ENCODE assay signal across 8 cellular contexts in genomic region chr17:72985882-72986720, GRCh38.
A peak's percentile ranks its signal among the peaks of the same experiment; 100 is the strongest.
DNase-seq lines count a peak whose midpoint lies in the region; ATAC-seq and TF ChIP-seq lines count a peak whose summit lies in the region.

No MANE protein-coding gene starts in this region.

- peak; percentile 87 for TF ChIP-seq RAD21 in Ishikawa (IDR thresholded peaks at IDR 0.05; ENCODE audit: low read depth)

- peaks cover 4% of the 10 kb centered on the region for H3K36me3 Mint-ChIP-seq in Calu3 (ENCODE audit: insufficient read depth, unreplicated experiment)

- no peaks in the 10 kb centered on the region for H3K9me3 ChIP-seq in Peyer's patch
- no peaks in the 10 kb centered on the region for H3K9me3 ChIP-seq in gastroesophageal sphincter
- no peaks in the 10 kb centered on the region for H3K9me3 ChIP-seq in osteoblast (ENCODE audit: low read depth, low read length)

- H4K20me1 ChIP-seq in osteoblast (ENCODE audit: insufficient read depth, low read length): peaks cover 4% of the 10 kb centered on the region

- H3K4me3 Mint-ChIP-seq in Calu3 (ENCODE audit: low read depth, unreplicated experiment): no peak overlapping the region

- no peaks in the 10 kb centered on the region for H3K79me2 ChIP-seq in osteoblast (ENCODE audit: insufficient read depth, low read length)

- TF ChIP-seq EP300 in Ishikawa (IDR thresholded peaks at IDR 0.05; ENCODE audit: borderline replicate concordance): no peak
- no peak for TF ChIP-seq EP300 in gastroesophageal sphincter (IDR thresholded peaks at IDR 0.05)

- H2AFZ ChIP-seq in osteoblast (ENCODE audit: low read length): no peak overlapping the region

- no peak overlapping the region for H3K27ac ChIP-seq in Peyer's patch
- no peak overlapping the region for H3K27ac ChIP-seq in gastroesophageal sphincter
- no peak overlapping the region for H3K27ac ChIP-seq in osteoblast (ENCODE audit: low read depth, low read length)

- peaks cover 42% of the 10 kb centered on the region for H3K4me1 Mint-ChIP-seq in Calu3 (ENCODE audit: low read depth, unreplicated experiment)

- peak; percentile 83 for ATAC-seq in GM21381 (IDR thresholded peaks at IDR 0.05; ENCODE audit: unreplicated experiment)
- ATAC-seq in gastroesophageal sphincter: peak; percentile 53
- ATAC-seq in HG02840 (IDR thresholded peaks at IDR 0.05; ENCODE audit: low FRiP score, unreplicated experiment): no peak

- H3K4me3 ChIP-seq in Peyer's patch (no peak overlapping the region), gastroesophageal sphincter (no peak overlapping the region), osteoblast (ENCODE audit: insufficient read depth, low read length) (no peak overlapping the region)

- no peak for TF ChIP-seq POLR2A in Peyer's patch (IDR thresholded peaks at IDR 0.05)
- no peak for TF ChIP-seq POLR2A in gastroesophageal sphincter (IDR thresholded peaks at IDR 0.05)

- no peak overlapping the region for H3K4me2 ChIP-seq in osteoblast (ENCODE audit: insufficient read depth, low read length)

- WGBS in gastroesophageal sphincter (ENCODE audit: low coverage in 1 of 2), 2 donors: 0 to 40% methylated on average over 1 of the region's 11 CpGs

- H3K27me3 Mint-ChIP-seq in Calu3 (ENCODE audit: unreplicated experiment): no peaks in the 10 kb centered on the region

- intact Hi-C loops in Calu3 (cut with micrococcal nuclease; ENCODE audit: unreplicated experiment): no loop called here

- BruUV-seq in Calu3 (replicated peaks; lab: Mats Ljungman, UMichigan): no TSS peak

- H3K27me3 ChIP-seq in Peyer's patch (no peaks in the 10 kb centered on the region), gastroesophageal sphincter (no peaks in the 10 kb centered on the region), osteoblast (ENCODE audit: insufficient read depth, low read length) (peaks cover 3% of the 10 kb centered on the region)

- peak; percentile 55 for DNase-seq in Calu3
- peak in 1 of 3 donors; percentile 74 for DNase-seq in Peyer's patch
- DNase-seq in activated effector memory CD4-positive, alpha-beta T cell treated with Interleukin-2 at 50 U/mL for 16 hours: peak; percentile 10
- peak; percentile 77 for DNase-seq in osteoblast (ENCODE audit: insufficient read length, low spot score, missing footprints)

- H3K36me3 ChIP-seq in Peyer's patch (no peaks in the 10 kb centered on the region), gastroesophageal sphincter (no peaks in the 10 kb centered on the region), osteoblast (ENCODE audit: insufficient read depth, low read length) (no peaks in the 10 kb centered on the region)

- no peaks in the 10 kb centered on the region for H3K9me3 Mint-ChIP-seq in Calu3 (ENCODE audit: low read depth, unreplicated experiment)

- no peak overlapping the region for H3K27ac Mint-ChIP-seq in Calu3 (ENCODE audit: unreplicated experiment)

- CTCF ChIA-PET in Calu3 (lab: Charles Lee): interaction anchor here (0.7 to 1.7 kb wide), 6 partner anchors 9 to 258 kb away, joined by 3 to 5 read pairs (median 3); no protein-coding TSS in a partner anchor

- H3K4me1 ChIP-seq in Peyer's patch: no peaks in the 10 kb centered on the region
- peaks cover 0 to 4% (median 0%) of the 10 kb centered on the region in 3 donors for H3K4me1 ChIP-seq in gastroesophageal sphincter
- H3K4me1 ChIP-seq in osteoblast (ENCODE audit: insufficient read depth, low read length): peaks cover 9% of the 10 kb centered on the region

- TF ChIP-seq CTCF in Calu3 (IDR thresholded peaks at IDR 0.05; ENCODE audit: unreplicated experiment): peak; percentile 67
- peak; percentile 14 to 79 (median 76) for TF ChIP-seq CTCF in Peyer's patch (IDR thresholded peaks at IDR 0.05)
- TF ChIP-seq CTCF in gastroesophageal sphincter (IDR thresholded peaks at IDR 0.05): peak; percentile 50 to 82 (median 59)
- peak; percentile 96 for TF ChIP-seq CTCF in osteoblast (IDR thresholded peaks at IDR 0.05; ENCODE audit: extremely low read depth, low read depth, low read length)

TF ChIP-seq in Ishikawa, 13 proteins besides CTCF, POLR2A, EP300 and RAD21:
- TF ChIP-seq MAX (IDR thresholded peaks at IDR 0.05) (no peak), TCF12 (IDR thresholded peaks at IDR 0.05; ENCODE audit: low read depth) (no peak), CREB1 (IDR thresholded peaks at IDR 0.05; ENCODE audit: low read depth) (no peak), USF1 (IDR thresholded peaks at IDR 0.05) (no peak), FOXM1 (IDR thresholded peaks at IDR 0.05; ENCODE audit: borderline replicate concordance, low read depth) (no peak), TAF1 (IDR thresholded peaks at IDR 0.05; ENCODE audit: low read depth) (no peak), YY1 (IDR thresholded peaks at IDR 0.05; ENCODE audit: low read depth) (no peak), EGR1 (IDR thresholded peaks at IDR 0.05) (no peak), CEBPB (IDR thresholded peaks at IDR 0.05) (no peak)
